ENCODE assay signal across 8 cellular contexts in the genomic region with DNA sequence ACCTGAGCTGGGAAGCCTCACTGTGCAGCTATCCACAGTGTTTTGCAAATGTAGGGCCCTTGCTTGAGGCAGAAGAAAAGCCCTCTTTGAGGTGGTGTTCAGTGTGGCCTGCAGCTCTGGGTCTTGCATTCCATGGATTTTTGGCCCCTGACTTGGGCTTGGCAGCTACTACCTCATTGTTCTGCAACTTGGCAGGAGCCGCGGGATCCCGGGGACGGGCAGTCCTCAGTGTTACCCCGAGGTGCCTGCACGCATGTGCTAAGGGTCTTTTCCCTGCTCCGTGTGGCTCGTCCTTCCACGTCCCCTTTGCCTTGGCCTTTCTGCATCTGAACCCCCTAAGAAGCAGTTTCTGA. TPM values are rescaled to one million over a fixed set of nuclear protein-coding genes. Genes with fewer than 3 reads are reported as not detected.
DNase-seq lines count a peak whose midpoint lies in the region; ATAC-seq and TF ChIP-seq lines count a peak whose summit lies in the region.

No MANE protein-coding gene starts in this region.

- DNase-seq in A172 (ENCODE audit: low spot score) (peak; percentile 96), MG63 (peak; percentile 97), esophagus muscularis mucosa (ENCODE audit: extremely low spot score) (no peak), lung (ENCODE audit: low spot score) (peak; percentile 79)
- DNase-seq in effector CD4-positive, alpha-beta T cell, result no peak
- DNase-seq in activated CD4-positive, alpha-beta T cell treated with anti-CD3 and anti-CD28 coated beads, Interleukin-2, amount 50 U/mL, for 4 hours, result no peak

- intact Hi-C loops in esophagus muscularis mucosa (cut with DNase I), result loop anchor here (5.0 kb wide), 1 partner anchor 40 kb away; a partner anchor contains a TSS

- H3K36me3 ChIP-seq in MG63, result peaks cover 47% of the 10 kb centered on the region
- peaks cover 0 to 9% (median 4%) of the 10 kb centered on the region in 4 donors for H3K36me3 ChIP-seq in esophagus muscularis mucosa
- H3K36me3 ChIP-seq in lung (ENCODE audit: control insufficient read depth in 2 of 2, insufficient read depth in 2 of 2, low read length in 2 of 2), result peaks cover 0 to 17% of the 10 kb centered on the region in 2 donors

- H3K4me1 ChIP-seq in esophagus muscularis mucosa (peaks cover 54 to 84% (median 81%) of the 10 kb centered on the region in 4 donors), lung (ENCODE audit: control insufficient read depth in 2 of 2, insufficient read depth in 2 of 2, low read length in 2 of 2) (peaks cover 0 to 53% of the 10 kb centered on the region in 2 donors)

- TF ChIP-seq POLR2A in esophagus muscularis mucosa (IDR thresholded peaks at IDR 0.05; ENCODE audit: low read depth), result no peak

- H3K4me3 ChIP-seq in MG63 (no peak overlapping the region), esophagus muscularis mucosa (no peak overlapping the region), lung (no peak overlapping the region)

- TF ChIP-seq CTCF in esophagus muscularis mucosa (IDR thresholded peaks at IDR 0.05), result no peak
- no peak for TF ChIP-seq CTCF in lung (IDR thresholded peaks at IDR 0.05; ENCODE audit: control extremely low read depth, extremely low read depth)

- H3K27ac ChIP-seq in esophagus muscularis mucosa (replicated peaks in 1 of 4), result peak overlapping the region; percentile 71 to 75 (median 74)
- H3K27ac ChIP-seq in lung (ENCODE audit: low read depth in 1 of 2, low read length in 1 of 2), result peak overlapping the region in 1 of 2 donors; percentile 43

- H3K27me3 ChIP-seq in MG63, result no peaks in the 10 kb centered on the region
- no peaks in the 10 kb centered on the region for H3K27me3 ChIP-seq in esophagus muscularis mucosa
- H3K27me3 ChIP-seq in lung (ENCODE audit: control insufficient read depth, insufficient read depth), result no peaks in the 10 kb centered on the region

- H3K9me3 ChIP-seq in MG63, result no peaks in the 10 kb centered on the region
- H3K9me3 ChIP-seq in esophagus muscularis mucosa, result no peaks in the 10 kb centered on the region
- no peaks in the 10 kb centered on the region for H3K9me3 ChIP-seq in lung (ENCODE audit: control insufficient read depth in 2 of 2, insufficient read depth in 1 of 2, low read length in 1 of 2)

- peak; percentile 24 for ATAC-seq in lung (ENCODE audit: insufficient read depth, low FRiP score)
- no peak for ATAC-seq in GM21390 (IDR thresholded peaks at IDR 0.05; ENCODE audit: unreplicated experiment)
- no peak for ATAC-seq in HG02852 (IDR thresholded peaks at IDR 0.05; ENCODE audit: unreplicated experiment)

- WGBS in esophagus muscularis mucosa, result 4% methylated on average over 9 of the region's 9 CpGs
- 36 to 62% methylated on average over 9 of the region's 9 CpGs for WGBS in lung, 2 donors

- TF ChIP-seq EP300 in esophagus muscularis mucosa (IDR thresholded peaks at IDR 0.05), result peak; percentile 36

RNA-seq across cellular contexts. Expression of a gene that starts 39.8 kb away (rescaled TPM):
- 33.3 and 35.6 TPM in 2 replicates for total RNA-seq in A172 (2014; rRNA removed; shearing (Covaris generic))
- 25.0 and 33.1 TPM in 2 replicates for total RNA-seq in MG63 (2014; rRNA removed; shearing (Covaris generic); ENCODE audit: low replicate concordance)
- 10 to 100 TPM; 14.1 to 21.9 (median 15.1) TPM for total RNA-seq in esophagus muscularis mucosa
- 10 to 100 TPM; 49.1 to 86.2 TPM for total RNA-seq in lung
- polyA plus RNA-seq in lung, result 10 to 100 TPM; 19.0 to 57.2 TPM

Comparison
In these comparisons a context has a peak if more than half of its experiments do, and no peak if none do; other contexts are left out.
1. DNase-seq: peak in A172 (single experiment), MG63 (single experiment) and lung (single experiment); none in esophagus muscularis mucosa (single experiment), effector CD4-positive, alpha-beta T cell (single experiment) and activated CD4-positive, alpha-beta T cell treated with anti-CD3 and anti-CD28 coated beads, Interleukin-2, amount 50 U/mL, for 4 hours (0 of 2).